8 cellular contexts compared by ENCODE assay signal in the genomic region with DNA sequence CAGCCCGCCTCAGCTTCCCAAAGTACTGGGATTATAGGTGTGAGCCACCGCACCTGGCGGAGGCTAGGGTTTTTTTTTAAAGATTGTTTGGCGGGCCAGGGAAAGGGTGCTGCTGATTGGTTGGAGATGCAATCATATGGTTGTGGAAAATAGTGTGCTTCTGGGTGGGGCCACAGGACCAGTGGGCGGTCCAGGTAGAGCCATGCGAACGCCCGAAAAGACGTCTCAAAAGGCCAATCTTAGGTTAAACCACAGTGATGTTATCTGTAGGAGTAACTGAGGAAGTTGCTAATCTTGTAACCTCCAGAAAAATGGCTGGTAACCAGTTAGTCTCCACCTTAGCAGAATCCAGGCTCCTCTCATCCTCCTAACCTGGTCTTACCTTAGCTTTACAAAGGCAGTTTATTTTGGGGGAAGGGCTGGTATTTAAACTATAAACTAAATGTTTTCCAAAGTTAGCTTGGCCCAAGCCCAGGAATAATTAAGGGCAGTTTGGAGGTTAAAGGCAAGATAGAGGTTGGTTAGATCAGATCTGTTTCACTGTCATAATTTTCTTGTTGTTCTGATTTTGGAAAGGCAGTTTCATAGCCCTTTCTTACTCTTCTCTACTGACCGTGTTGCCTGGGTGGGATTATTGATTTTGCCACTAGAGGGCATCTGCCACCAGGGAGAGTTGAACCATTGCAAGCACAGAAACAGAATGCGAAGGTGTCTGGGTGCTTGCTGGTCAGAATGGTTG.
A peak's percentile ranks its signal among the peaks of the same experiment; 100 is the strongest.
DNase-seq lines count a peak whose midpoint lies in the region; ATAC-seq and TF ChIP-seq lines count a peak whose summit lies in the region.
"Had no signal": no experiment of that assay in that cellular context is flagged by ENCODE, and none has a peak within 500 bp of the region (broad histone marks: within the 10 kb centered on the region; RNA-seq: fewer than 3 reads in every experiment).

No MANE protein-coding gene starts in this region.

- H3K4me3 ChIP-seq in trophoblast cell (ENCODE audit: low read depth, low read length) (no peak overlapping the region), aorta (ENCODE audit: low read length in 2 of 2) (no peak overlapping the region)

- no peak overlapping the region for H2AK5ac ChIP-seq in trophoblast cell (ENCODE audit: low read length)

- H3K9me3 ChIP-seq in trophoblast cell (ENCODE audit: insufficient read depth, low read depth, low read length): no peaks in the 10 kb centered on the region
- H3K9me3 ChIP-seq in aorta (ENCODE audit: control insufficient read depth, low read length): no peaks in the 10 kb centered on the region

- H3K14ac ChIP-seq in trophoblast cell (ENCODE audit: low read length): no peak overlapping the region

- TF ChIP-seq CTCF in GM10266 (IDR thresholded peaks at IDR 0.05; ENCODE audit: control insufficient read depth, insufficient read depth, low read depth, missing control alignments): peak; percentile 83

- H3K4me1 ChIP-seq in trophoblast cell (ENCODE audit: control insufficient read depth in 1 of 2, insufficient read depth in 2 of 2, low read length in 2 of 2) (no peaks in the 10 kb centered on the region), aorta (ENCODE audit: control insufficient read depth in 1 of 2, insufficient read depth in 2 of 2, low read length in 2 of 2) (no peaks in the 10 kb centered on the region)

- peak; percentile 58 for ATAC-seq in aorta (ENCODE audit: low FRiP score)

- H3K4ac ChIP-seq in trophoblast cell (ENCODE audit: low read depth, low read length): no peak overlapping the region

- no peak overlapping the region for H2BK5ac ChIP-seq in trophoblast cell (ENCODE audit: low read depth, low read length, poor library complexity)

- intact Hi-C loops in aorta (cut with DNase I): loop anchor here in 1 of 2 donors (10.0 kb wide), 1 partner anchor 335 kb away; no protein-coding TSS in a partner anchor

- no CpG with 5 or more reads among the region's 11 CpGs for WGBS in trophoblast cell (ENCODE audit: extremely low coverage, insufficient coverage, insufficient read length)
- WGBS in aorta, 2 donors: 74 to 76% methylated on average over 11 of the region's 11 CpGs

- H3K79me1 ChIP-seq in trophoblast cell (ENCODE audit: low read length): no peaks in the 10 kb centered on the region

- no peak overlapping the region for H3K9ac ChIP-seq in trophoblast cell (ENCODE audit: low read length)

- H3K4me2 ChIP-seq in trophoblast cell (ENCODE audit: low read length): no peak overlapping the region

- H3K27me3 ChIP-seq in trophoblast cell (ENCODE audit: insufficient read depth, low read length) (no peaks in the 10 kb centered on the region), aorta (ENCODE audit: control insufficient read depth in 1 of 2, insufficient read depth in 2 of 2, low read length in 1 of 2) (peaks cover 0 to 2% of the 10 kb centered on the region in 2 donors)

- no peak overlapping the region for H4K8ac ChIP-seq in trophoblast cell (ENCODE audit: low read depth, low read length)

- no peak overlapping the region for H4K12ac ChIP-seq in trophoblast cell (ENCODE audit: low read depth, low read length)

- H3K23ac ChIP-seq in trophoblast cell (ENCODE audit: low read length): no peak overlapping the region

- H2BK120ac ChIP-seq in trophoblast cell (ENCODE audit: insufficient read depth, low read length, poor library complexity): no peak overlapping the region

- H2BK12ac ChIP-seq in trophoblast cell (ENCODE audit: low read length): no peak overlapping the region

- H2AFZ ChIP-seq in trophoblast cell (ENCODE audit: insufficient read depth, low read length, poor library complexity): no peak overlapping the region

- H3K36me3 ChIP-seq in trophoblast cell (ENCODE audit: control insufficient read depth in 1 of 2, insufficient read depth in 2 of 2, low read length in 2 of 2): no peaks in the 10 kb centered on the region
- H3K36me3 ChIP-seq in aorta (ENCODE audit: control insufficient read depth in 1 of 2, insufficient read depth in 2 of 2, low read length in 1 of 2): no peaks in the 10 kb centered on the region

- no peaks in the 10 kb centered on the region for H3K79me2 ChIP-seq in trophoblast cell (ENCODE audit: control insufficient read depth, insufficient read depth, low read length, poor library complexity)

- H3K27ac ChIP-seq in trophoblast cell (ENCODE audit: low read depth, low read length): no peak overlapping the region
- no peak overlapping the region for H3K27ac ChIP-seq in aorta (ENCODE audit: low read depth in 1 of 2, low read length in 2 of 2)
- H3K27ac ChIP-seq: epithelial cell of prostate had no signal

- peak; percentile 61 for DNase-seq in GM10266 (ENCODE audit: extremely low spot score)
- DNase-seq in HS-27A (ENCODE audit: low read depth): peak; percentile 26
- peak; percentile 55 for DNase-seq in RPMI8226
- DNase-seq in activated T-helper 9 cell treated with anti-CD3 and anti-CD28 coated beads, Interleukin-2, amount 50 U/mL, for 16 hours (ENCODE audit: low read depth): peak; percentile 11
- DNase-seq in germinal center (ENCODE audit: low spot score): peak; percentile 61
- peak; percentile 40 to 82 for DNase-seq in trophoblast cell
- no peak for DNase-seq in aorta

- H4K91ac ChIP-seq in trophoblast cell (ENCODE audit: low read depth, low read length): no peak overlapping the region

- no peak overlapping the region for H3K18ac ChIP-seq in trophoblast cell (ENCODE audit: low read length)

Comparison
In these comparisons a context has a peak if more than half of its experiments do, and no peak if none do; other contexts are left out.
1. DNase-seq: peak in GM10266 (single experiment), HS-27A (single experiment), RPMI8226 (single experiment), activated T-helper 9 cell treated with anti-CD3 and anti-CD28 coated beads, Interleukin-2, amount 50 U/mL, for 16 hours (single experiment), germinal center (single experiment) and trophoblast cell (2 of 2); none in aorta (0 of 2).